ENCODE assay signal across 8 cellular contexts in genomic region chr3:168865022-168865551, GRCh38.
DNase-seq lines count a peak whose midpoint lies in the region; ATAC-seq and TF ChIP-seq lines count a peak whose summit lies in the region.

No MANE protein-coding gene starts in this region.

- H3K27me3 Mint-ChIP-seq in naive thymus-derived CD4-positive, alpha-beta T cell: no peaks in the 10 kb centered on the region

- H3K36me3 ChIP-seq in right lobe of liver: no peaks in the 10 kb centered on the region
- no peaks in the 10 kb centered on the region for H3K36me3 ChIP-seq in naive thymus-derived CD4-positive, alpha-beta T cell (ENCODE audit: control insufficient read depth in 2 of 3, insufficient read depth in 3 of 3, low read length in 3 of 3)

- DNase-seq in DMS79 treated with DMSO at 0.1 percent for 48 hours (lab: John Stamatoyannopoulos, UW): peak; percentile 30
- DNase-seq in DMS79 (lab: John Stamatoyannopoulos, UW): no peak
- peak; percentile 9 for DNase-seq in amniotic stem cell (lab: John Stamatoyannopoulos, UW)
- DNase-seq in right lobe of liver: no peak
- no peak for DNase-seq in naive thymus-derived CD4-positive, alpha-beta T cell
- no peak for DNase-seq in stimulated activated CD4-positive, alpha-beta T cell treated with anti-CD3 and anti-CD28 coated beads, Interleukin-4, amount 100 ng/mL, for 1 hour

- H3K27ac Mint-ChIP-seq in naive thymus-derived CD4-positive, alpha-beta T cell: no peak overlapping the region

- no peak overlapping the region for H3K4me3 ChIP-seq in right lobe of liver
- no peak overlapping the region for H3K4me3 ChIP-seq in naive thymus-derived CD4-positive, alpha-beta T cell (ENCODE audit: low read length)

- H3K4me1 ChIP-seq in right lobe of liver: no peaks in the 10 kb centered on the region
- H3K4me1 ChIP-seq in naive thymus-derived CD4-positive, alpha-beta T cell (ENCODE audit: control insufficient read depth in 2 of 2, insufficient read depth in 2 of 2, low read length in 2 of 2): no peaks in the 10 kb centered on the region

- no peak overlapping the region for H3K27ac ChIP-seq in right lobe of liver
- no peak overlapping the region for H3K27ac ChIP-seq in naive thymus-derived CD4-positive, alpha-beta T cell (ENCODE audit: low read depth, low read length)

- ATAC-seq in HG03354 (IDR thresholded peaks at IDR 0.05; ENCODE audit: poor library complexity, severe bottlenecking, unreplicated experiment) (peak; percentile 64), right lobe of liver (peak in 2 of 4 donors; percentile 42 to 48), GM21360 (IDR thresholded peaks at IDR 0.05; ENCODE audit: unreplicated experiment) (no peak)
- no peak for ATAC-seq in naive thymus-derived CD4-positive, alpha-beta T cell

- no peaks in the 10 kb centered on the region for H3K9me3 ChIP-seq in right lobe of liver
- no peaks in the 10 kb centered on the region for H3K9me3 ChIP-seq in naive thymus-derived CD4-positive, alpha-beta T cell (ENCODE audit: control insufficient read depth in 2 of 3, low read length in 3 of 3)

- intact Hi-C loops in right lobe of liver (cut with DNase I): no loop called here
- intact Hi-C loops in naive thymus-derived CD4-positive, alpha-beta T cell (cut with micrococcal nuclease): loop anchor here (5.0 to 10.0 kb wide), 3 partner anchors 800 to 877 kb away; partner anchors contain the start of gene MECOM (in 1 of the 2)

- H3K27me3 ChIP-seq in right lobe of liver: peaks cover 0 to 3% of the 10 kb centered on the region in 2 donors
- no peaks in the 10 kb centered on the region for H3K27me3 ChIP-seq in naive thymus-derived CD4-positive, alpha-beta T cell (ENCODE audit: control insufficient read depth in 2 of 2, insufficient read depth in 2 of 2, low read length in 2 of 2)

- H3K4me1 Mint-ChIP-seq in naive thymus-derived CD4-positive, alpha-beta T cell: peaks cover 0 to 1% (median 0%) of the 10 kb centered on the region in 7 donors

- H3K4me3 Mint-ChIP-seq in naive thymus-derived CD4-positive, alpha-beta T cell: no peak overlapping the region

- 0% methylated on average over 1 of the region's 1 CpG for WGBS in right lobe of liver (ENCODE audit: insufficient coverage, low coverage, low lambda C conversion rate, missing lambda C conversion rate)

- CTCF ChIA-PET in naive thymus-derived CD4-positive, alpha-beta T cell (lab: Charles Lee): interaction anchor here (0.6 kb wide), 1 partner anchor 264 kb away, joined by 3 read pairs; no protein-coding TSS in a partner anchor

- H3K36me3 Mint-ChIP-seq in naive thymus-derived CD4-positive, alpha-beta T cell: no peaks in the 10 kb centered on the region

- peak; percentile 38 to 74 (median 71) for TF ChIP-seq CTCF in right lobe of liver (IDR thresholded peaks at IDR 0.05)

- POLR2A ChIA-PET in naive thymus-derived CD4-positive, alpha-beta T cell (lab: Charles Lee): no interaction called here

- peaks cover 0 to 2% (median 0%) of the 10 kb centered on the region in 11 donors for H3K9me3 Mint-ChIP-seq in naive thymus-derived CD4-positive, alpha-beta T cell

- TF ChIP-seq POLR2A in right lobe of liver (IDR thresholded peaks at IDR 0.05): no peak

Comparison
In these comparisons a context has a peak if more than half of its experiments do, and no peak if none do; other contexts are left out.
1. DNase-seq: peak in DMS79 treated with DMSO at 0.1 percent for 48 hours (single experiment) and amniotic stem cell (single experiment); none in DMS79 (single experiment), right lobe of liver (0 of 3), naive thymus-derived CD4-positive, alpha-beta T cell (0 of 9) and stimulated activated CD4-positive, alpha-beta T cell treated with anti-CD3 and anti-CD28 coated beads, Interleukin-4, amount 100 ng/mL, for 1 hour (single experiment).
2. intact Hi-C loops: an anchor here in naive thymus-derived CD4-positive, alpha-beta T cell (5.0 to 10.0 kb wide); none called in right lobe of liver.